8 cellular contexts compared by ENCODE assay signal in the genomic region with DNA sequence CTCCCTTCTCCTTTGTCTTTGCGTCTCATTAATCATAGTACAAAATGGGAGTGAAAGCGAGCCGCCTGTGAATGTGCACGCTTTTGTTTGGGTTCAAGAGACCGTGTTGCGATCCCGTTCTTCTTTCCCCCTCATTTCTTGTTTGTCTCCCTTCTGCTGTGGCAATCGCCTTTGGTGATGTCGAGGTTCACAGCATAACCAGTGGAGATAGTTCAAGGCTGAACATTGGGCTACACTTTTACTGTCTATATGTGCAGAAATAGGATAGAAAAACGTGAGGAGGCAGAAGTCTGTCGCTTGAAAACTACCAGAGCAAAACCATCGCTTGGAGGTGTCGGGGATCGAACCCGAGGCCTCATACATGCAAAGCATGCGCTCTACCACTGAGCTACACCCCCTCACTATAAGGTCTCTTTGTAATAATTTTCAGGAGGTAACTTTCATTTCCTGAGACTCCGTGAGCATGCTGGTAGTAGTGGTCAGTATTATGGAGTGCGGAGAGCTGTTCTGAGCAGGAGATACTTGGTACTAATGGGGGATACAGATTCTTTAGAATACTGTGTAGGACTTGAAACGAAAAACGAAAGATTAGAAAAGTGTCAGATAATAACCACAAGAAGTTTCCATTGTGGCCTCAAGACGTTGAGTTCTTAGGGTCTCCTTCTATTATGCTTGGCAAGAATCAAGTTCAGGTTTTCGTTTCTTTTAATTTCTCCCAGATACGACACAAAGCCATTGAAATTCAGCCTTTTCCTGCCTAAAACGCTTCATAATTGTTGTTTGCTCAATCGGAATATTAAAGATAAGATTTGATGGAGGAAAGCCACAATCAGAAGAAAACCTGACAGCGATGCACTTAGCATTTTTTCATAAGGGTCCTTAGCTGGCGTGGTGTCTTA.
A peak's percentile ranks its signal among the peaks of the same experiment; 100 is the strongest.
DNase-seq lines count a peak whose midpoint lies in the region; ATAC-seq and TF ChIP-seq lines count a peak whose summit lies in the region.

No MANE protein-coding gene starts in this region.

- no peak for ATAC-seq in HG02970 (IDR thresholded peaks at IDR 0.05; ENCODE audit: low FRiP score, unreplicated experiment)
- ATAC-seq in HG03045 (IDR thresholded peaks at IDR 0.05; ENCODE audit: unreplicated experiment): no peak

- H3K4me3 ChIP-seq in epithelial cell of proximal tubule (ENCODE audit: low read depth, low read length): peak overlapping the region; percentile 35

- DNase-seq in COLO829 (ENCODE audit: low spot score): peak; percentile 82
- peak; percentile 71 for DNase-seq in HCEC 1CT
- peak; percentile 97 for DNase-seq in OCI-M1 (lab: John Stamatoyannopoulos, UW)
- DNase-seq in epithelial cell of proximal tubule (ENCODE audit: low read depth): no peak
- no peak for DNase-seq in effector CD4-positive, alpha-beta T cell
- DNase-seq in mesenteric fat pad (ENCODE audit: low spot score): no peak

- TF ChIP-seq CTCF in epithelial cell of proximal tubule (conservative IDR thresholded peaks at IDR 0.05; ENCODE audit: low read depth, low read length): no peak

Comparison
In these comparisons a context has a peak if more than half of its experiments do, and no peak if none do; other contexts are left out.
1. DNase-seq: peak in COLO829 (single experiment), HCEC 1CT (single experiment) and OCI-M1 (single experiment); none in epithelial cell of proximal tubule (single experiment), effector CD4-positive, alpha-beta T cell (single experiment) and mesenteric fat pad (single experiment).